8 cellular contexts compared by ENCODE assay signal in the genomic region with DNA sequence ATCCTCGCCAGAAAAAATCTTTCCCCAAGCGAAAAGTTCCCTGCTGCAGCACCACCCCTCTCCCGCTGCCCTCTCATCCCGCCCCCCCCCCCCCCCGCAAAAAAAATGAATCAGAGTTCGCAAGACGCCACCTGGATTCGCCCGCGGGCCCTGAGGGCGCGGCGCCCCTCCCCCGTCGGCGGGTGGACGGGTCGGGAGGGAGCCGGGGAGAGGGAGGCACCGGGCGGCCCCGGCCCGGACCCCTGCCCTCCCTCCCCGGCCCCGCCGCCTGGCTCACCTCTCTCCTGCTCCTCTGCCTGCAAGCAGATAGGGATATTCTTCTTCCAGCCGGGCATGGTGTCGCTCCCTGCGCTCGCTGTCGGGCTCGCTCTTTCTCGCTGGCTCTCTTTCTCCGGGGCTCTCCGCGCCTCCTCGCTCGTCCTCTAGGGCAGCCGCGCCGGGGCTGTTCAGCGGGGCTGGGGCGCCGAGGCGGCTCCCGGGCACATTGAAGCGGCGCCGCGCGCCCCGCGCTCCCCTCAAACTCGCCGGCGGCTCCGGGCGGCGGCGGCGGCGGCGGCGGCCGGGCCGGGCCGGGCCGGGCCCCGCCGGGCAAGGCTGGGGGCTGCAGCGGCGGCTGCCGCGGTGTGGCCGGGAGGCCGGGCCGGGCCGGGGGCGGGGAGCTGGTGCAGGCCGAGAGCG.
DNase-seq lines count a peak whose midpoint lies in the region; ATAC-seq and TF ChIP-seq lines count a peak whose summit lies in the region.

No MANE protein-coding gene starts in this region.

- peak overlapping the region; percentile 23 for H3K4me3 ChIP-seq in fibroblast of mammary gland (ENCODE audit: control insufficient read depth, low read depth, low read length)
- H3K4me3 ChIP-seq in neuron (ENCODE audit: low read length) = peak overlapping the region; percentile 54

- TF ChIP-seq CTCF in fibroblast of mammary gland (conservative IDR thresholded peaks at IDR 0.05; ENCODE audit: control insufficient read depth, insufficient read depth, low read depth, low read length) = no peak

- H3K9me3 ChIP-seq in neuron (ENCODE audit: low read length) = no peaks in the 10 kb centered on the region

- peak; percentile 8 for DNase-seq in activated gamma-delta T cell treated with Interleukin-2 at 50 U/mL for 16 hours
- DNase-seq in activated gamma-delta T cell (lab: John Stamatoyannopoulos, UW) = no peak
- peak; percentile 29 for DNase-seq in NCI-H446 treated with DMSO at 0.1 percent for 48 hours (lab: John Stamatoyannopoulos, UW)
- peak; percentile 39 for DNase-seq in activated T-cell treated with anti-CD3 and anti-CD28 coated beads for 48 hours (ENCODE audit: low read depth)
- DNase-seq in fibroblast of mammary gland (ENCODE audit: low read depth) = peak; percentile 12
- DNase-seq in cortex of kidney (lab: John Stamatoyannopoulos, UW) = no peak

- ATAC-seq in HG02970 (IDR thresholded peaks at IDR 0.05; ENCODE audit: low FRiP score, unreplicated experiment) = peak; percentile 54

- H3K4me1 ChIP-seq in neuron (ENCODE audit: insufficient read depth, low read length) = peaks cover 21% of the 10 kb centered on the region

- H2AFZ ChIP-seq in neuron (ENCODE audit: low read depth, low read length) = peak overlapping the region; percentile 84

- no peaks in the 10 kb centered on the region for H3K36me3 ChIP-seq in neuron (ENCODE audit: insufficient read depth, low read length)

- H3K27me3 ChIP-seq in neuron (ENCODE audit: insufficient read depth, low read length) = peaks cover 2% of the 10 kb centered on the region

Comparison
In these comparisons a context has a peak if more than half of its experiments do, and no peak if none do; other contexts are left out.
1. DNase-seq: peak in activated gamma-delta T cell treated with Interleukin-2 at 50 U/mL for 16 hours (single experiment), NCI-H446 treated with DMSO at 0.1 percent for 48 hours (single experiment), activated T-cell treated with anti-CD3 and anti-CD28 coated beads for 48 hours (single experiment) and fibroblast of mammary gland (single experiment); none in activated gamma-delta T cell (single experiment) and cortex of kidney (single experiment).